In the genomic region with DNA sequence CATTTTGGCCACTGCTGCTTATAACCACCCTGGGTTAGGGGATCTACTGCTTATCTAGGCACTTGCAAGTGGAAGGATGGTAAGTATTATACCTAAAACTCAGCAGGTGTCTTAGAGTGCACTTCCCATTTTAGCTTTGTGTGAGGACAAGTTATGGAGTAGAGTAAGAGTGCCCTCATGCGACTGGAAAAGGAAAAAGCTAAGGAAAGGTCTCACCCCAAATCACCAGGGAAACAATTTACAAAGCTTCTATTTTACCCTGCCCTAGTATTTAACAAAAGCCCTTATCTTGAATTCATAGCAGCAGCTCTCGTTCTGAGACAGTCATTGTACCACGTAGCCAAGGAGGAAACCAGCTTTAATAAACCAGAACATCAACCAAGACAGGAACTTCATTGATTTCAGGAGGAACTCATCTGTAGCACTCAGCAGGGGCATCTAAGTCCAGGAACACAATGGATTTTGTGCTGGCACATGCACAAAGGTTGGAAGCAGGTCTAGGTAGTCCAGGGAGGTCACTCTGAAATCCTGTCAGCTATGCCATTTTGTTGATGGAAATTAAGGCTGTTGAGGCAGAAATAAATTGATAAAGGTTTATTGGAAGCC, we compare ENCODE assay signal across 1 cellular context.
TF ChIP-seq lines count a peak whose summit lies in the region.

No MANE protein-coding gene starts in this region.

TF ChIP-seq in H1, 55 proteins besides CTCF, POLR2A, EP300 and RAD21 (continued from another document):
- TF ChIP-seq TEAD4 (IDR thresholded peaks at IDR 0.05; ENCODE audit: low read depth, low read length) (no peak), SP4 (IDR thresholded peaks at IDR 0.05; ENCODE audit: low read length) (no peak), KDM5A (IDR thresholded peaks at IDR 0.05; ENCODE audit: low read length) (no peak), CBX5 (IDR thresholded peaks at IDR 0.05; ENCODE audit: low read depth, low read length) (no peak), PHF8 (conservative IDR thresholded peaks at IDR 0.05; ENCODE audit: low read depth, low read length) (no peak), CHD1 (IDR thresholded peaks at IDR 0.05; ENCODE audit: low read depth, low read length) (no peak)
- TF ChIP-seq, protein P1, sequence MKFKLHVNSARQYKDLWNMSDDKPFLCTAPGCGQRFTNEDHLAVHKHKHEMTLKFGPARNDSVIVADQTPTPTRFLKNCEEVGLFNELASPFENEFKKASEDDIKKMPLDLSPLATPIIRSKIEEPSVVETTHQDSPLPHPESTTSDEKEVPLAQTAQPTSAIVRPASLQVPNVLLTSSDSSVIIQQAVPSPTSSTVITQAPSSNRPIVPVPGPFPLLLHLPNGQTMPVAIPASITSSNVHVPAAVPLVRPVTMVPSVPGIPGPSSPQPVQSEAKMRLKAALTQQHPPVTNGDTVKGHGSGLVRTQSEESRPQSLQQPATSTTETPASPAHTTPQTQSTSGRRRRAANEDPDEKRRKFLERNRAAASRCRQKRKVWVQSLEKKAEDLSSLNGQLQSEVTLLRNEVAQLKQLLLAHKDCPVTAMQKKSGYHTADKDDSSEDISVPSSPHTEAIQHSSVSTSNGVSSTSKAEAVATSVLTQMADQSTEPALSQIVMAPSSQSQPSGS (IDR thresholded peaks at IDR 0.05; ENCODE audit: low read length): no peak
- TF ChIP-seq, protein P2, sequence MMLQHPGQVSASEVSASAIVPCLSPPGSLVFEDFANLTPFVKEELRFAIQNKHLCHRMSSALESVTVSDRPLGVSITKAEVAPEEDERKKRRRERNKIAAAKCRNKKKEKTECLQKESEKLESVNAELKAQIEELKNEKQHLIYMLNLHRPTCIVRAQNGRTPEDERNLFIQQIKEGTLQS (IDR thresholded peaks at IDR 0.05; ENCODE audit: insufficient read depth, low read depth, low read length): no peak
